In the genomic region with DNA sequence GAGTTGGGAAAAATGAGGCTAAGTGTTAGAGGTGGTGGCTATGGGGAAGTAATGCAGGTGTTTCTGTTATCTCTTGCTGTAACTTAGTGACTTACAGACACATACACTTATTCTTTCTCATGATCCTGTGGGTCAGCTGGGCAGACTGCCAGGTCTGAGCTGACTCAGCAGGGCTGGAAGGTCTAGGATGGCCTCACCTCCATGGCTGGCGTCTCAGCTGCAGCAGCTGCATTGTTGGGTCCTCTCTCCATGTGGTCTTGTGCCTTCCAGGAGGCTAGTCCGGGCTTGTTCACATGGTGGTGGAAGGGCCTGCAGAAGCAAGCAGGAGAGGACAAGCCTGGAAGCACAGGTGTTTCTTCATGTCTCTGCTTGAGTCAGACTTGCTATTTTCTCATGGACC, we compare ENCODE assay signal across 10 cellular contexts.
A peak's percentile ranks its signal among the peaks of the same experiment; 100 is the strongest.
DNase-seq lines count a peak whose midpoint lies in the region; ATAC-seq and TF ChIP-seq lines count a peak whose summit lies in the region.
"Had no signal": no experiment of that assay in that cellular context is flagged by ENCODE, and none has a peak within 500 bp of the region (broad histone marks: within the 10 kb centered on the region; RNA-seq: fewer than 3 reads in every experiment).

No MANE protein-coding gene starts in this region.

- H3K36me3 Mint-ChIP-seq in natural killer cell, result no peaks in the 10 kb centered on the region

- no peaks in the 10 kb centered on the region for H3K9me3 ChIP-seq in SJCRH30 (replicated peaks)

- H3K36me3 ChIP-seq in SJCRH30, result no peaks in the 10 kb centered on the region
- no peaks in the 10 kb centered on the region for H3K36me3 ChIP-seq in kidney epithelial cell (ENCODE audit: control insufficient read depth, insufficient read depth, low read length)

- intact Hi-C loops in natural killer cell (cut with micrococcal nuclease), result no loop called here

- H3K27me3 Mint-ChIP-seq in natural killer cell (ENCODE audit: low read depth in 2 of 2), result peaks cover 0 to 13% of the 10 kb centered on the region in 2 donors

- no peaks in the 10 kb centered on the region for H3K27me3 ChIP-seq in SJCRH30
- H3K27me3 ChIP-seq in kidney epithelial cell (ENCODE audit: control insufficient read depth, insufficient read depth, low read length), result no peaks in the 10 kb centered on the region

- H3K4me3 ChIP-seq in SJCRH30 (no peak overlapping the region), kidney epithelial cell (ENCODE audit: low read depth, low read length) (no peak overlapping the region)

- DNase-seq in SIG-M5 treated with dmso at 0.1 percent for 504 hours (lab: John Stamatoyannopoulos, UW; ENCODE audit: unreplicated experiment) (peak; percentile 6), SIG-M5 (lab: John Stamatoyannopoulos, UW) (no peak), SJCRH30 (peak; percentile 79 to 82), kidney epithelial cell (ENCODE audit: low read depth) (peak; percentile 85), natural killer cell (no peak), NCI-H82 (lab: John Stamatoyannopoulos, UW) (no peak), GM19240 (ENCODE audit: insufficient read length, low spot score) (no peak)

- peaks cover 0 to 22% of the 10 kb centered on the region in 2 donors for H3K4me1 Mint-ChIP-seq in natural killer cell

- H3K27ac Mint-ChIP-seq in natural killer cell, result no peak overlapping the region

- TF ChIP-seq CTCF in kidney epithelial cell (IDR thresholded peaks at IDR 0.05; ENCODE audit: insufficient read depth, low read length, poor library complexity, severe bottlenecking) (no peak), natural killer cell (IDR thresholded peaks at IDR 0.05) (no peak)

- no peak overlapping the region for H3K27ac ChIP-seq in SJCRH30
- H3K27ac ChIP-seq: C4-2B, parathyroid adenoma had no signal

- peaks cover 6% of the 10 kb centered on the region; the same call in 1 of the 2 replicates for H3K4me1 ChIP-seq in SJCRH30

- ATAC-seq in HG03159 (IDR thresholded peaks at IDR 0.05; ENCODE audit: unreplicated experiment), result peak; percentile 70
- no peak for ATAC-seq in natural killer cell

- no peak overlapping the region for H3K4me3 Mint-ChIP-seq in natural killer cell

- no peaks in the 10 kb centered on the region for H3K9me3 Mint-ChIP-seq in natural killer cell

Comparison
In these comparisons a context has a peak if more than half of its experiments do, and no peak if none do; other contexts are left out.
1. DNase-seq: peak in SIG-M5 treated with dmso at 0.1 percent for 504 hours (single experiment), SJCRH30 (2 of 2) and kidney epithelial cell (single experiment); none in SIG-M5 (single experiment), natural killer cell (single experiment), NCI-H82 (single experiment) and GM19240 (single experiment).